ENCODE assay signal across 8 cellular contexts in the genomic region with DNA sequence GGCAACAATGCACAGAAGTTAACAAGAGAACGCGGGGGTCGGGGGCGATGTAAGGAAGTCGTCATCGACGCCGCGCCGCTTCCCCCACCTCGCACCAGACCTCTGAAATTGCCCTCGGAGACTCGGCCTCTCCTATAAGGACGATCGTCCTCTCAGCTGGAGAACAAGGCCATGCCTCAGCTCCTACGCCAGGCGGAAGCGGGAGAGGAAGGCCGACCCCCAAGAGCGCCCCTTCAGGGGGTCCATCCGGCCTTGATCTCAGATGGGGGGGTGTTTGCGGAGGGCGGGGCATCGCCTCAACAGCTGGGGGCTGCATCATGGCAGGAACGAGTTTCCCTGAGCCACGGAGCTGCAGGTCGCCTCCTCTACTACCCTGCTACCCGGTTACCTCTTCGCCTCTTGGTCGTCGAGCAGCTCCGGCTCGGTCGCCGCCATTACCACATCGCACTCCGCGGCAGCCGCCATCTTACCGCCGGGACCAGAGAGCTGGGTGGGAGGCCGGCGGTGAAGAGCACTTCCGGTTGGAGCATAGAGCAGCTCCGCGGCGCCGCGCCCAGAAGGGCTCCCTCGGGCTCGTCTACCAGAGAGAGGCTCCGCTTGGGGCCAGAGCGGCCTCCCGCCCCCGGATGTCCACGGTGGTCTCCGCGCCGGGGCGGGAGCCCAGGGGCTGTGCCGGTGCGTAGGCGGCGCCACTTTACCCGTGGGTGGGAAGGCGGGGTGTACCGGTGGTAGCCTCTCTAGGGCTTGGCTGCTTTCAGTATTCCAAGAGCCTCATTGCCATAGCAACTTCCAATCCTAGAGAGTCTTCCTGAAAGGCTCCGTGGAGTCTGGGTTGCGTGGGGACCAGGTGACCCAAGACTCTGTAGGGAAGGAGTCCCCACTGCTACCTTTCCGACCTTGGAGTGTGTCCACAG. TPM values are rescaled to one million over a fixed set of nuclear protein-coding genes. Genes with fewer than 3 reads are reported as not detected.
A peak's percentile ranks its signal among the peaks of the same experiment; 100 is the strongest.
DNase-seq lines count a peak whose midpoint lies in the region; ATAC-seq and TF ChIP-seq lines count a peak whose summit lies in the region.

A gene with protein sequence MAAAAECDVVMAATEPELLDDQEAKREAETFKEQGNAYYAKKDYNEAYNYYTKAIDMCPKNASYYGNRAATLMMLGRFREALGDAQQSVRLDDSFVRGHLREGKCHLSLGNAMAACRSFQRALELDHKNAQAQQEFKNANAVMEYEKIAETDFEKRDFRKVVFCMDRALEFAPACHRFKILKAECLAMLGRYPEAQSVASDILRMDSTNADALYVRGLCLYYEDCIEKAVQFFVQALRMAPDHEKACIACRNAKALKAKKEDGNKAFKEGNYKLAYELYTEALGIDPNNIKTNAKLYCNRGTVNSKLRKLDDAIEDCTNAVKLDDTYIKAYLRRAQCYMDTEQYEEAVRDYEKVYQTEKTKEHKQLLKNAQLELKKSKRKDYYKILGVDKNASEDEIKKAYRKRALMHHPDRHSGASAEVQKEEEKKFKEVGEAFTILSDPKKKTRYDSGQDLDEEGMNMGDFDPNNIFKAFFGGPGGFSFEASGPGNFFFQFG (minus strand): TSS at position 488 of the 914 bp plus-strand sequence. CDS start 23 bp downstream, at position 465.

- H3K4me2 ChIP-seq in OCI-LY3 (ENCODE audit: low read length) = peak within 1 kb of the TSS; percentile 97

- H3K79me2 ChIP-seq in OCI-LY3 (ENCODE audit: low read length) = peaks cover 79% of the 10 kb centered on the region

- DNase-seq in Calu3 = peak; percentile 95
- DNase-seq in activated CD8-positive, alpha-beta memory T cell treated with anti-CD3 and anti-CD28 coated beads, Interleukin-2, amount 50 U/mL, for 48 hours = peak; percentile 93
- DNase-seq in epidermal melanocyte (ENCODE audit: insufficient read length, low spot score) = peak; percentile 91
- DNase-seq in stimulated activated CD8-positive, alpha-beta memory T cell treated with anti-CD3 and anti-CD28 coated beads, Interleukin-2, amount 100 ng/mL, for 48 hours (ENCODE audit: low read depth in 2 of 2) = peak; percentile 85 to 87

- CTCF ChIA-PET in Calu3 (lab: Charles Lee) = interaction anchor here (0.6 to 4.2 kb wide), 19 partner anchors 8 to 504 kb away, joined by 3 to 38 read pairs (median 5); a partner anchor contains a TSS

- no peaks in the 10 kb centered on the region for H3K9me3 ChIP-seq in HUES64 (ENCODE audit: insufficient read depth, low read depth, low read length)
- no peaks in the 10 kb centered on the region for H3K9me3 ChIP-seq in OCI-LY3 (ENCODE audit: insufficient read depth, low read length)
- H3K9me3 ChIP-seq in mononuclear cell (ENCODE audit: low read depth, low read length) = no peaks in the 10 kb centered on the region

- H3K9me3 Mint-ChIP-seq in Calu3 (ENCODE audit: low read depth, unreplicated experiment) = peaks cover 3% of the 10 kb centered on the region

- H3K4me3 ChIP-seq in HUES64 (ENCODE audit: low read length) (peak within 1 kb of the TSS; percentile 93), OCI-LY3 (ENCODE audit: low read length) (peak within 1 kb of the TSS; percentile 80), mononuclear cell (ENCODE audit: low read length) (peak within 1 kb of the TSS; percentile 90)

- H3K27ac Mint-ChIP-seq in Calu3 (ENCODE audit: unreplicated experiment) = peak within 1 kb of the TSS; percentile 99

- no peaks in the 10 kb centered on the region for H3K27me3 Mint-ChIP-seq in Calu3 (ENCODE audit: unreplicated experiment)

- peak within 1 kb of the TSS; percentile 99 for H3K4me3 Mint-ChIP-seq in Calu3 (ENCODE audit: low read depth, unreplicated experiment)

- H4K20me1 ChIP-seq in OCI-LY3 (ENCODE audit: insufficient read depth, low read length) = peaks cover 16% of the 10 kb centered on the region

- H2AFZ ChIP-seq in OCI-LY3 (ENCODE audit: low read depth, low read length) = peak within 1 kb of the TSS; percentile 13; the same call in 1 of the 2 replicates

- no peaks in the 10 kb centered on the region for H3K27me3 ChIP-seq in HUES64 (ENCODE audit: insufficient read depth, low read length)
- H3K27me3 ChIP-seq in OCI-LY3 (ENCODE audit: low read depth, low read length) = no peaks in the 10 kb centered on the region
- H3K27me3 ChIP-seq in mononuclear cell (ENCODE audit: insufficient read depth, low read length) = no peaks in the 10 kb centered on the region

- TSS peak; percentile 60 for BruUV-seq in Calu3 (replicated peaks; lab: Mats Ljungman, UMichigan)

- peaks cover 85% of the 10 kb centered on the region for H3K36me3 Mint-ChIP-seq in Calu3 (ENCODE audit: insufficient read depth, unreplicated experiment)

- ATAC-seq in GM21423 (IDR thresholded peaks at IDR 0.05; ENCODE audit: unreplicated experiment) = peak; percentile 82

- H3K4me1 Mint-ChIP-seq in Calu3 (ENCODE audit: low read depth, unreplicated experiment) = peaks cover 59% of the 10 kb centered on the region

- H3K9ac ChIP-seq in HUES64 (ENCODE audit: low read depth, low read length) (peak within 1 kb of the TSS; percentile 97), OCI-LY3 (ENCODE audit: low read length) (peak within 1 kb of the TSS; percentile 95)

- H3K27ac ChIP-seq in HUES64 (ENCODE audit: low read depth, low read length) (peak within 1 kb of the TSS; percentile 99), OCI-LY3 (ENCODE audit: low read length) (peak within 1 kb of the TSS; percentile 77)

- peaks cover 9% of the 10 kb centered on the region for H3K36me3 ChIP-seq in HUES64 (ENCODE audit: insufficient read depth, low read length)
- H3K36me3 ChIP-seq in OCI-LY3 (replicated peaks; ENCODE audit: low read depth, low read length) = peaks cover 12% of the 10 kb centered on the region

- peaks cover 20% of the 10 kb centered on the region for H3K4me1 ChIP-seq in HUES64 (ENCODE audit: insufficient read depth, low read length)
- H3K4me1 ChIP-seq in OCI-LY3 (ENCODE audit: low read length) = peaks cover 38% of the 10 kb centered on the region
- peaks cover 77% of the 10 kb centered on the region for H3K4me1 ChIP-seq in mononuclear cell (ENCODE audit: insufficient read depth, low read length)

- TF ChIP-seq CTCF in Calu3 (IDR thresholded peaks at IDR 0.05; ENCODE audit: unreplicated experiment) (no peak), OCI-LY3 (IDR thresholded peaks at IDR 0.05; ENCODE audit: low read depth, low read length) (no peak)

- intact Hi-C loops in Calu3 (cut with micrococcal nuclease; ENCODE audit: unreplicated experiment) = no loop called here

- under 1% methylated on average over 70 of the region's 70 CpGs for WGBS in HUES64

RNA-seq across cellular contexts. Expression of the gene that starts here (rescaled TPM):
- 184 and 193 TPM in 2 replicates for total RNA-seq in Calu3 (2022)
- 120 TPM for polyA plus RNA-seq in HUES64 (2013, experiment 1 of 2)
- 94.7 TPM for polyA plus RNA-seq in HUES64 (2013, experiment 2 of 2)
- 110 TPM for total RNA-seq in mononuclear cell

Comparison
In these comparisons a context has a peak if more than half of its experiments do, and no peak if none do; other contexts are left out.
1. Peak in every context shown above with its lines: DNase-seq, ATAC-seq, H3K4me3 ChIP-seq and H3K27ac ChIP-seq.